ENCODE assay signal across 25 cellular contexts in the genomic region with DNA sequence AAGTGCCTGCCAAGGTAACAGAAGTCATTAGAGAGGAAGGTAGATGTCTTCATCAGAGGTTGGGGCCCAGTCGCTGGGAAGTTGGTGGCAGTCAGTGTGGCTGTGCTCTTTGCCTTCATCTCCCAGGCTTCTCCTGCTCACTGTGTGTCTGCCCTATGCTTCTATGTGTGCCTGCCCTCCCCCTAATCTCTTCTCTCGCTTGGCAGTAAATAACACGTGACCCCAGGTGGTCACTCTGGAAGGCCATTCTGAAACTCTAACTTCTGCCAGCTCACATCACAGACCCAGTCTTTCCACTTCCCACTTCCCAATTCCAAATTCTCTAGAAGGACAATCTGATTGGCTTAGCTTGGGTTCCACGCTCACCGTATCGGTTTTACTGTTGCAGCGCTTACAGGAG.
"Had no signal": no experiment of that assay in that cellular context is flagged by ENCODE, and none has a peak within 500 bp of the region (broad histone marks: within the 10 kb centered on the region; RNA-seq: fewer than 3 reads in every experiment).

No MANE protein-coding gene starts in this region.

- H3K9me3 Mint-ChIP-seq: naive thymus-derived CD8-positive, alpha-beta T cell; stimulated activated effector memory CD8-positive, alpha-beta T cell treated with anti-CD3 and anti-CD28 coated beads, Interleukin-12 subunit alpha, Interleukin-12 subunit beta, amount 100 ng/mL, for 72 hours had no signal

- H3K4me3 Mint-ChIP-seq: naive thymus-derived CD8-positive, alpha-beta T cell; stimulated activated effector memory CD8-positive, alpha-beta T cell treated with anti-CD3 and anti-CD28 coated beads, Interleukin-12 subunit alpha, Interleukin-12 subunit beta, amount 100 ng/mL, for 72 hours had no signal

- DNase-seq: dorsolateral prefrontal cortex; effector CD8-positive, alpha-beta T cell; foreskin keratinocyte; heart left ventricle; left cardiac atrium; left lung; naive thymus-derived CD8-positive, alpha-beta T cell; sigmoid colon; stimulated activated CD4-positive, alpha-beta T cell treated with anti-CD3 and anti-CD28 coated beads, Interleukin-2, amount 100 ng/mL, for 24 hours; stimulated activated CD4-positive, alpha-beta T cell treated with anti-CD3 and anti-CD28 coated beads, Interleukin-4, amount 100 ng/mL, for 24 hours; stimulated activated naive CD4-positive, alpha-beta T cell treated with Interleukin-2 at 50 U/mL for 16 hours; stomach; thyroid gland; trophoblast cell had no signal

- ATAC-seq: foreskin keratinocyte; gastroesophageal sphincter; left cardiac atrium; left lung; naive thymus-derived CD8-positive, alpha-beta T cell; stimulated activated effector memory CD8-positive, alpha-beta T cell treated with anti-CD3 and anti-CD28 coated beads, Interleukin-12 subunit alpha, Interleukin-12 subunit beta, amount 100 ng/mL, for 72 hours had no signal

- H3K4me3 ChIP-seq: dorsolateral prefrontal cortex, esophagus muscularis mucosa, gastroesophageal sphincter, heart left ventricle, hepatocyte, left lung, prostate gland, right atrium auricular region, sigmoid colon, stomach, thyroid gland, vagina had no signal

- H3K27me3 Mint-ChIP-seq: naive thymus-derived CD8-positive, alpha-beta T cell had no signal

- H3K4me1 ChIP-seq: foreskin keratinocyte, prostate gland had no signal

- H3K27ac ChIP-seq: dorsolateral prefrontal cortex, esophagus muscularis mucosa, foreskin keratinocyte, gastroesophageal sphincter, heart left ventricle, hepatocyte, left lung, neutrophil, parathyroid adenoma, prostate gland, right atrium auricular region, sigmoid colon, stomach, vagina had no signal

- H3K36me3 ChIP-seq: neutrophil, prostate gland, right atrium auricular region, thyroid gland, vagina had no signal

- H3K27me3 ChIP-seq: dorsolateral prefrontal cortex, esophagus muscularis mucosa, foreskin keratinocyte, gastroesophageal sphincter, heart left ventricle, hepatocyte, left lung, neutrophil, right atrium auricular region, sigmoid colon, stomach, thyroid gland, vagina had no signal

- FAIRE-seq: colon, endothelial cell of umbilical vein had no signal

- H3K9me3 ChIP-seq: esophagus muscularis mucosa, gastroesophageal sphincter, heart left ventricle, left lung, neutrophil, prostate gland, right atrium auricular region, sigmoid colon, stomach, thyroid gland, vagina had no signal

- H3K27ac Mint-ChIP-seq: stimulated activated effector memory CD8-positive, alpha-beta T cell treated with anti-CD3 and anti-CD28 coated beads, Interleukin-12 subunit alpha, Interleukin-12 subunit beta, amount 100 ng/mL, for 72 hours had no signal
